22 cellular contexts compared by ENCODE assay signal in the genomic region with DNA sequence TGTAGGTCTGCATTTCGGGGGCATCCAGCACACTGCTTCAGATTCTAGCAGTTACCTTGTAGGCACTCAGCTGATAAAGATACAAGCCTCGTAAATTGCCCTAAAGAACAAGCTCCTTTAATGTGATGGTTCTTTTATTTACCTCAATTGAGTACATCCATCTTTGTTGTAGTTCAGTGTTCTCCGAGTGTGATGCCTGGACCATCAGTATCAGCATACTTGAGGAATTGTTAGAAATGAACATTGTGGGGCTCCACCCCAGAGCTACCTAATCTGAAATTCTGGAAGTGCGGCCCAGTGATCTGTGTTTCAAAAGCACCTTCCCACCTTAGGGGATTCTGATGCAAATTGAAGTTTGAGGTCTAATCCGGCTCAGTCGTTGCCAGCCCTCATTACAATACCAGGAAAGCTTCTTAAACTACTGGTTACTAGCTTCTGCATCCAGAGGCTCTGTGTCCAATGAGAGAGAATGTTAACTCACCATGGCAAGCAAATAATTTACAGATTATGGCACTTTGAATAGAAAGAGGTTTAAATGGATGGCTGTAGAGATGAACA. TPM values are rescaled to one million over a fixed set of nuclear protein-coding genes. Genes with fewer than 3 reads are reported as not detected.
DNase-seq lines count a peak whose midpoint lies in the region; ATAC-seq and TF ChIP-seq lines count a peak whose summit lies in the region.
"Had no signal": no experiment of that assay in that cellular context is flagged by ENCODE, and none has a peak within 500 bp of the region (broad histone marks: within the 10 kb centered on the region; RNA-seq: fewer than 3 reads in every experiment).

No MANE protein-coding gene starts in this region.

- no peaks in the 10 kb centered on the region for H3K27me3 Mint-ChIP-seq in brain
- H3K27me3 Mint-ChIP-seq: activated CD4-positive, alpha-beta memory T cell treated with anti-CD3 and anti-CD28 coated beads, Interleukin-2, amount 10 ng/mL, durations not matched to agents 7 days and 5 days had no signal

- no peak overlapping the region for H2BK15ac ChIP-seq in mesendoderm (replicated peaks; ENCODE audit: low read depth)

- H3K4me3 ChIP-seq in HUES48 (ENCODE audit: low read depth, low read length) (peak overlapping the region; percentile 34), mesendoderm (ENCODE audit: low read length) (no peak overlapping the region), aorta (ENCODE audit: low read length in 2 of 2) (no peak overlapping the region)
- H3K4me3 ChIP-seq: adrenal gland; BLaER1 treated with 17β-estradiol and CSF1 and Interleukin-3, amounts not matched to agents 10 nM and 100 nM; gastroesophageal sphincter; lower lobe of right lung had no signal

- DNase-seq in mesendoderm (peak; percentile 45), aorta (no peak), NCI-H146 treated with DMSO at 0.1 percent for 48 hours (lab: John Stamatoyannopoulos, UW; ENCODE audit: unreplicated experiment) (no peak), foreskin keratinocyte (no peak)
- DNase-seq: activated CD4-positive, alpha-beta memory T cell treated with anti-CD3 and anti-CD28 coated beads, Interleukin-2, amount 10 ng/mL, durations not matched to agents 7 days and 5 days; activated CD4-positive, CD25-positive, alpha-beta regulatory T cell; activated gamma-delta T cell; activated T-cell treated with anti-CD3 and anti-CD28 coated beads for 4 hours; adrenal gland; DMS79 treated with DMSO at 0.1 percent for 48 hours; lower lobe of right lung; nucleus accumbens; SHP77 treated with DMSO at 0.1 percent for 48 hours; SW 1271; T1000 had no signal

- H4K8ac ChIP-seq in mesendoderm (ENCODE audit: low read depth, low read length) = no peak overlapping the region

- H3K27ac ChIP-seq in HUES48 (ENCODE audit: low read depth, low read length) (peak overlapping the region; percentile 75), mesendoderm (ENCODE audit: low read depth, low read length) (no peak overlapping the region), aorta (ENCODE audit: low read depth in 1 of 2, low read length in 2 of 2) (peak overlapping the region; percentile 17 to 57), foreskin keratinocyte (no peak overlapping the region)
- H3K27ac ChIP-seq: adrenal gland; BLaER1 treated with 17β-estradiol and CSF1 and Interleukin-3, amounts not matched to agents 10 nM and 100 nM; lower lobe of right lung had no signal

- peaks cover 4% of the 10 kb centered on the region; the same call in 1 of the 2 replicates for H3K36me3 ChIP-seq in HUES48 (ENCODE audit: control insufficient read depth, insufficient read depth, low read length)
- peaks cover 3% of the 10 kb centered on the region for H3K36me3 ChIP-seq in mesendoderm (ENCODE audit: control insufficient read depth, insufficient read depth, low read length)
- H3K36me3 ChIP-seq in aorta (ENCODE audit: control insufficient read depth in 1 of 2, insufficient read depth in 2 of 2, low read length in 1 of 2) = no peaks in the 10 kb centered on the region
- H3K36me3 ChIP-seq: adrenal gland, gastroesophageal sphincter, lower lobe of right lung had no signal

- no peak overlapping the region for H3K18ac ChIP-seq in mesendoderm (ENCODE audit: low read length)

- peaks cover 25% of the 10 kb centered on the region for H3K36me3 Mint-ChIP-seq in brain

- H2BK120ac ChIP-seq in mesendoderm (ENCODE audit: low read depth, low read length) = no peak overlapping the region

- no peak overlapping the region for H3K23ac ChIP-seq in mesendoderm (ENCODE audit: low read length)

- no peak overlapping the region for H2AK5ac ChIP-seq in mesendoderm (ENCODE audit: low read length)

- H3K9me3 ChIP-seq in HUES48 (ENCODE audit: control insufficient read depth, insufficient read depth, low read length) = no peaks in the 10 kb centered on the region
- H3K9me3 ChIP-seq in aorta (ENCODE audit: control insufficient read depth, low read length) = no peaks in the 10 kb centered on the region
- H3K9me3 ChIP-seq: adrenal gland; BLaER1 treated with 17β-estradiol and CSF1 and Interleukin-3, amounts not matched to agents 10 nM and 100 nM; Caco-2; gastroesophageal sphincter; lower lobe of right lung had no signal

- no peak overlapping the region for H3K4me2 ChIP-seq in mesendoderm (ENCODE audit: low read length)
- H3K4me2 ChIP-seq: BLaER1 treated with 17β-estradiol and CSF1 and Interleukin-3, amounts not matched to agents 10 nM and 100 nM had no signal

- H4K5ac ChIP-seq in mesendoderm (ENCODE audit: low read length) = no peak overlapping the region

- peaks cover 26% of the 10 kb centered on the region for H3K79me2 ChIP-seq in mesendoderm (ENCODE audit: control insufficient read depth, insufficient read depth, low read length)

- peak overlapping the region; percentile 29 to 74 (median 59) for H3K27ac Mint-ChIP-seq in brain
- H3K27ac Mint-ChIP-seq: activated CD4-positive, alpha-beta memory T cell treated with anti-CD3 and anti-CD28 coated beads, Interleukin-2, amount 10 ng/mL, durations not matched to agents 7 days and 5 days had no signal

- H3K27me3 ChIP-seq in HUES48 (ENCODE audit: control insufficient read depth, insufficient read depth, low read length) (no peaks in the 10 kb centered on the region), mesendoderm (ENCODE audit: insufficient read depth, low read length, poor library complexity) (no peaks in the 10 kb centered on the region), aorta (ENCODE audit: control insufficient read depth in 1 of 2, insufficient read depth in 2 of 2, low read length in 1 of 2) (no peaks in the 10 kb centered on the region), foreskin keratinocyte (no peaks in the 10 kb centered on the region)
- H3K27me3 ChIP-seq: adrenal gland; BLaER1 treated with 17β-estradiol and CSF1 and Interleukin-3, amounts not matched to agents 10 nM and 100 nM; gastroesophageal sphincter had no signal

- H3K9ac ChIP-seq in HUES48 (ENCODE audit: low read depth, low read length) (no peak overlapping the region), mesendoderm (ENCODE audit: low read length) (no peak overlapping the region)
- H3K9ac ChIP-seq: BLaER1 treated with 17β-estradiol and CSF1 and Interleukin-3, amounts not matched to agents 10 nM and 100 nM had no signal

- peaks cover 39% of the 10 kb centered on the region for H3K4me1 Mint-ChIP-seq in brain
- H3K4me1 Mint-ChIP-seq: activated CD4-positive, alpha-beta memory T cell treated with anti-CD3 and anti-CD28 coated beads, Interleukin-2, amount 10 ng/mL, durations not matched to agents 7 days and 5 days had no signal

- TF ChIP-seq CTCF in brain (conservative IDR thresholded peaks at IDR 0.05) = no peak
- TF ChIP-seq CTCF in foreskin keratinocyte (conservative IDR thresholded peaks at IDR 0.05) = no peak

- H3K4me1 ChIP-seq in HUES48 (ENCODE audit: control insufficient read depth, insufficient read depth, low read length) = peaks cover 46% of the 10 kb centered on the region
- H3K4me1 ChIP-seq in mesendoderm (ENCODE audit: control insufficient read depth, low read depth, low read length) = peaks cover 15% of the 10 kb centered on the region
- H3K4me1 ChIP-seq in aorta (ENCODE audit: control insufficient read depth in 1 of 2, insufficient read depth in 2 of 2, low read length in 2 of 2) = peaks cover 0 to 5% of the 10 kb centered on the region in 2 donors
- H3K4me1 ChIP-seq in foreskin keratinocyte = peaks cover 16% of the 10 kb centered on the region

- H3K56ac ChIP-seq in mesendoderm (ENCODE audit: low read length) = peak overlapping the region; percentile 51

- peaks cover 0 to 3% (median 0%) of the 10 kb centered on the region in 5 experiments for H3K9me3 Mint-ChIP-seq in brain
- H3K9me3 Mint-ChIP-seq: activated CD4-positive, alpha-beta memory T cell treated with anti-CD3 and anti-CD28 coated beads, Interleukin-2, amount 10 ng/mL, durations not matched to agents 7 days and 5 days had no signal

- H3K4me3 Mint-ChIP-seq in brain = peak overlapping the region in 1 of 5 experiments; percentile 28
- H3K4me3 Mint-ChIP-seq: activated CD4-positive, alpha-beta memory T cell treated with anti-CD3 and anti-CD28 coated beads, Interleukin-2, amount 10 ng/mL, durations not matched to agents 7 days and 5 days had no signal

- H3K4ac ChIP-seq in mesendoderm (ENCODE audit: low read depth, low read length) = no peak overlapping the region

- H3K79me1 ChIP-seq in mesendoderm (ENCODE audit: low read length) = peaks cover 14% of the 10 kb centered on the region

- no CpG with 5 or more reads among the region's 6 CpGs for WGBS in mesendoderm (ENCODE audit: extremely low coverage, insufficient coverage, low lambda C conversion rate)
- WGBS in aorta, 2 donors = 73 to 75% methylated on average over 6 of the region's 6 CpGs

- intact Hi-C loops in aorta (cut with DNase I) = no loop called here

- ATAC-seq in aorta (ENCODE audit: low FRiP score) (no peak), HG02571 (IDR thresholded peaks at IDR 0.05; ENCODE audit: unreplicated experiment) (no peak), foreskin keratinocyte (no peak)
- ATAC-seq: gastroesophageal sphincter, lower lobe of right lung, Panc1 had no signal

- no peak overlapping the region for H2BK5ac ChIP-seq in mesendoderm (ENCODE audit: low read length)

RNA-seq across cellular contexts. Expression of gene RAI14, which starts 47.7 kb away (rescaled TPM):
- polyA plus RNA-seq in brain (ENCODE audit: insufficient read depth, low read depth, low replicate concordance) (13.1 TPM), aorta (10 to 100 TPM; 19.4 to 46.3 TPM), foreskin keratinocyte (9.0 and 10.9 TPM in 2 replicates)
- 92.3 TPM for polyA plus RNA-seq in mesendoderm (2013, experiment 1 of 2)
- polyA plus RNA-seq in mesendoderm (2013, experiment 2 of 2) = 95.9 TPM
- total RNA-seq in aorta (100 to 1,000 TPM in 1 of 2 donors, 10 to 100 TPM in 1; 99.8 to 214 TPM), foreskin keratinocyte (37.8 and 38.1 TPM in 2 replicates)

Comparison
In these comparisons a context has a peak if more than half of its experiments do, and no peak if none do; other contexts are left out.
1. H3K27ac ChIP-seq: peak in HUES48 (single experiment) and aorta (2 of 2); none in mesendoderm (single experiment) and foreskin keratinocyte (single experiment).